ENCODE assay signal across 22 cellular contexts in genomic region chr10:77844177-77844576, GRCh38.
DNase-seq lines count a peak whose midpoint lies in the region; ATAC-seq, FAIRE-seq and TF ChIP-seq lines count a peak whose summit lies in the region.
"Had no signal": no experiment of that assay in that cellular context is flagged by ENCODE, and none has a peak within 500 bp of the region (broad histone marks: within the 10 kb centered on the region; RNA-seq: fewer than 3 reads in every experiment).

No MANE protein-coding gene starts in this region.

- H3K27ac Mint-ChIP-seq in immature natural killer cell (peak overlapping the region in 5 of 6 donors; percentile 16 to 75 (median 22)), neural progenitor cell (peak overlapping the region; percentile 81)
- no peak overlapping the region for H3K27ac Mint-ChIP-seq in activated naive CD4-positive, alpha-beta T cell treated with anti-CD3 and anti-CD28 coated beads, Interleukin-2, amount 10 ng/mL, durations not matched to agents 7 days and 5 days
- H3K27ac Mint-ChIP-seq: activated T-helper 2 cell treated with anti-CD3 and anti-CD28 coated beads, Interferon-gamma antibody, Interleukin-2, Interleukin-4, amounts not matched to agents 10 μg/mL and 5 μg/mL and 100 μg/mL, durations not matched to agents 14 hours and 24 hours and 36 hours had no signal

- peaks cover 8 to 13% of the 10 kb centered on the region in 2 donors for H3K4me1 Mint-ChIP-seq in immature natural killer cell
- H3K4me1 Mint-ChIP-seq in neural progenitor cell = peaks cover 35% of the 10 kb centered on the region
- H3K4me1 Mint-ChIP-seq in activated naive CD4-positive, alpha-beta T cell treated with anti-CD3 and anti-CD28 coated beads, Interleukin-2, amount 10 ng/mL, durations not matched to agents 7 days and 5 days = no peaks in the 10 kb centered on the region

- no peak overlapping the region for H2AFZ ChIP-seq in neural progenitor cell (replicated peaks)

- TF ChIP-seq POLR2A in A549 (IDR thresholded peaks at IDR 0.05; ENCODE audit: low read length) = no peak

- H3K36me3 Mint-ChIP-seq in immature natural killer cell (peaks cover 15 to 33% (median 23%) of the 10 kb centered on the region in 3 donors), neural progenitor cell (peaks cover 19% of the 10 kb centered on the region)
- no peaks in the 10 kb centered on the region for H3K36me3 Mint-ChIP-seq in activated naive CD4-positive, alpha-beta T cell treated with anti-CD3 and anti-CD28 coated beads, Interleukin-2, amount 10 ng/mL, durations not matched to agents 7 days and 5 days
- H3K36me3 Mint-ChIP-seq: CD14-positive monocyte had no signal

- no peak overlapping the region for H3K9ac ChIP-seq in neural progenitor cell

- no peak for TF ChIP-seq EP300 in A549 (IDR thresholded peaks at IDR 0.05)

- H4K20me1 ChIP-seq in neural progenitor cell (ENCODE audit: low read depth) = peaks cover 20% of the 10 kb centered on the region

- H3K9me3 Mint-ChIP-seq in immature natural killer cell = no peaks in the 10 kb centered on the region
- H3K9me3 Mint-ChIP-seq in neural progenitor cell = no peaks in the 10 kb centered on the region
- no peaks in the 10 kb centered on the region for H3K9me3 Mint-ChIP-seq in activated naive CD4-positive, alpha-beta T cell treated with anti-CD3 and anti-CD28 coated beads, Interleukin-2, amount 10 ng/mL, durations not matched to agents 7 days and 5 days
- H3K9me3 Mint-ChIP-seq: activated T-helper 2 cell treated with anti-CD3 and anti-CD28 coated beads, Interferon-gamma antibody, Interleukin-2, Interleukin-4, amounts not matched to agents 10 μg/mL and 5 μg/mL and 100 μg/mL, durations not matched to agents 14 hours and 24 hours and 36 hours; CD14-positive monocyte had no signal

- H3K9me3 ChIP-seq in A549 = no peaks in the 10 kb centered on the region
- H3K9me3 ChIP-seq in neural progenitor cell (ENCODE audit: low read depth) = no peaks in the 10 kb centered on the region
- H3K9me3 ChIP-seq: MG63 had no signal

- H3K27me3 Mint-ChIP-seq in immature natural killer cell (ENCODE audit: low read depth in 3 of 3) (peaks cover 0 to 3% (median 2%) of the 10 kb centered on the region in 3 donors), neural progenitor cell (ENCODE audit: insufficient read depth, low read depth) (peaks cover 3% of the 10 kb centered on the region)
- peaks cover 3% of the 10 kb centered on the region for H3K27me3 Mint-ChIP-seq in activated naive CD4-positive, alpha-beta T cell treated with anti-CD3 and anti-CD28 coated beads, Interleukin-2, amount 10 ng/mL, durations not matched to agents 7 days and 5 days

- H3K4me3 Mint-ChIP-seq in immature natural killer cell = no peak overlapping the region
- H3K4me3 Mint-ChIP-seq in neural progenitor cell = no peak overlapping the region
- H3K4me3 Mint-ChIP-seq in activated naive CD4-positive, alpha-beta T cell treated with anti-CD3 and anti-CD28 coated beads, Interleukin-2, amount 10 ng/mL, durations not matched to agents 7 days and 5 days = no peak overlapping the region
- H3K4me3 Mint-ChIP-seq: CD14-positive monocyte had no signal

- DNase-seq in A549 (ENCODE audit: low read depth in 1 of 2, low spot score in 1 of 2) (no peak), RWPE1 (ENCODE audit: low spot score) (no peak), immature natural killer cell (no peak), neural progenitor cell (ENCODE audit: low spot score) (no peak), NAMALWA (ENCODE audit: low spot score) (no peak), NCI-H2227 (lab: John Stamatoyannopoulos, UW; ENCODE audit: unreplicated experiment) (no peak)
- DNase-seq in activated naive CD4-positive, alpha-beta T cell treated with anti-CD3 and anti-CD28 coated beads, Interleukin-2, amount 10 ng/mL, durations not matched to agents 7 days and 5 days = no peak
- DNase-seq: activated CD4-positive, alpha-beta T cell treated with anti-CD3 and anti-CD28 coated beads for 1 hour; DMS153; effector CD4-positive, alpha-beta T cell; GF-D8; MG63; NCI-H146; NCI-H2227 treated with DMSO at 0.1 percent for 48 hours; NCI-H82; stimulated activated CD4-positive, alpha-beta T cell treated with anti-CD3 and anti-CD28 coated beads, Interleukin-4, amount 100 ng/mL, for 4 hours had no signal

- no peak for TF ChIP-seq RAD21 in A549 (conservative IDR thresholded peaks at IDR 0.05 in 1 of 2, IDR thresholded peaks at IDR 0.05 in 1 of 2)

- ATAC-seq in A549 (no peak), GM18868 (IDR thresholded peaks at IDR 0.05; ENCODE audit: unreplicated experiment) (no peak)

- H3K4me2 ChIP-seq in A549 (peak overlapping the region; percentile 62; the same call in 2 of the 3 replicates), neural progenitor cell (no peak overlapping the region)

- POLR2A ChIA-PET in A549 (lab: Yijun Ruan, JAX) = no interaction called here
- POLR2A ChIA-PET in RWPE1 (lab: Yijun Ruan, JAX; ENCODE audit: low non-redundant PET) = no interaction called here

- no peak overlapping the region for H3K4me3 ChIP-seq in A549
- no peak overlapping the region for H3K4me3 ChIP-seq in neural progenitor cell
- H3K4me3 ChIP-seq: MG63, skin epidermis had no signal

- no peak for TF ChIP-seq CTCF in A549 (IDR thresholded peaks at IDR 0.05)
- TF ChIP-seq CTCF in RWPE1 (conservative IDR thresholded peaks at IDR 0.05; ENCODE audit: low read depth) = no peak
- TF ChIP-seq CTCF in neural progenitor cell (IDR thresholded peaks at IDR 0.05) = no peak

- no peaks in the 10 kb centered on the region for H3K36me3 ChIP-seq in neural progenitor cell

- peak overlapping the region; percentile 72 to 89; a peak in 5 of 6 replicates for H3K27ac ChIP-seq in A549
- peak overlapping the region; percentile 83 for H3K27ac ChIP-seq in RWPE1
- H3K27ac ChIP-seq in neural progenitor cell = no peak overlapping the region

- H3K4me1 ChIP-seq in A549 (peaks cover 35% of the 10 kb centered on the region), neural progenitor cell (peaks cover 12% of the 10 kb centered on the region)

- CTCF ChIA-PET in A549 (lab: Yijun Ruan, JAX) = no interaction called here
- CTCF ChIA-PET in RWPE1 (lab: Yijun Ruan, JAX) = no interaction called here
- CTCF ChIA-PET in activated naive CD4-positive, alpha-beta T cell treated with anti-CD3 and anti-CD28 coated beads, Interleukin-2, amount 10 ng/mL, durations not matched to agents 7 days and 5 days (lab: Charles Lee) = no interaction called here

- peaks cover 1% of the 10 kb centered on the region for H3F3A ChIP-seq in neural progenitor cell (ENCODE audit: low read depth)

- H3K27me3 ChIP-seq in neural progenitor cell = no peaks in the 10 kb centered on the region
- H3K27me3 ChIP-seq: MG63 had no signal

- H3K79me2 ChIP-seq in neural progenitor cell (ENCODE audit: low read depth) = peaks cover 5% of the 10 kb centered on the region

- no peak for FAIRE-seq in A549 (lab: Jason Lieb, UNC)
- FAIRE-seq: H54, urothelium cell line had no signal

- 93% methylated on average over 7 of the region's 7 CpGs for WGBS in A549 (ENCODE audit: missing lambda C conversion rate)

TF ChIP-seq in A549, 52 proteins besides CTCF, POLR2A, EP300 and RAD21:
- no peak for TF ChIP-seq RNF2 (IDR thresholded peaks at IDR 0.05; ENCODE audit: borderline replicate concordance, low read depth)
- no peak for TF ChIP-seq HOXA7 (CRISPR knock-in tag; IDR thresholded peaks at IDR 0.05)
- no peak for TF ChIP-seq HOXB5 (CRISPR knock-in tag; IDR thresholded peaks at IDR 0.05)
- no peak for TF ChIP-seq BCL3 (IDR thresholded peaks at IDR 0.05)
- TF ChIP-seq FOSB (CRISPR knock-in tag; IDR thresholded peaks at IDR 0.05) = no peak
- TF ChIP-seq RARB (CRISPR knock-in tag; IDR thresholded peaks at IDR 0.05) = no peak
- no peak for TF ChIP-seq KDM5A (IDR thresholded peaks at IDR 0.05)
- no peak for TF ChIP-seq FOSL2 (IDR thresholded peaks at IDR 0.05)
- no peak for TF ChIP-seq FOSL2 (CRISPR knock-in tag; IDR thresholded peaks at IDR 0.05)
- TF ChIP-seq CHD4 (IDR thresholded peaks at IDR 0.05; ENCODE audit: borderline replicate concordance) = no peak
- TF ChIP-seq HDAC2 (IDR thresholded peaks at IDR 0.05) = no peak
- TF ChIP-seq CBX8 (IDR thresholded peaks at IDR 0.05) = no peak
- TF ChIP-seq HEYL (CRISPR knock-in tag; IDR thresholded peaks at IDR 0.05) = no peak
